In genomic region chr3:192915306-192915705, GRCh38 we compare ENCODE assay signal across 8 cellular contexts. TPM values are rescaled to one million over a fixed set of nuclear protein-coding genes. Genes with fewer than 3 reads are reported as not detected.
DNase-seq lines count a peak whose midpoint lies in the region; ATAC-seq and TF ChIP-seq lines count a peak whose summit lies in the region.

No MANE protein-coding gene starts in this region.

- intact Hi-C loops in Panc1 (cut with micrococcal nuclease; ENCODE audit: unreplicated experiment): loop anchor here (5.0 kb wide), 1 partner anchor 127 kb away; no protein-coding TSS in a partner anchor
- intact Hi-C loops in transverse colon (cut with DNase I; ENCODE audit: low total_unique reads): no loop called here
- intact Hi-C loops in aorta (cut with DNase I): loop anchor here in 1 of 2 donors (5.0 kb wide), 2 partner anchors 78 to 98 kb away; no protein-coding TSS in a partner anchor

- POLR2A ChIA-PET in Panc1 (lab: Charles Lee): interaction anchor here (0.6 kb wide), 2 partner anchors 120 to 525 kb away, joined by 4 to 13 read pairs; no protein-coding TSS in a partner anchor

- no peak for TF ChIP-seq POLR2A in transverse colon (IDR thresholded peaks at IDR 0.05)

- DNase-seq in activated T-cell treated with anti-CD3 and anti-CD28 coated beads, Interleukin-2, amount 50 U/mL, for 24 hours: no peak
- DNase-seq in activated T-cell treated with anti-CD3 and anti-CD28 coated beads, Interleukin-2, amount 50 U/mL, for 1 hour: no peak
- DNase-seq in Panc1 (ENCODE audit: low read depth, low spot score) (no peak), fibroblast of villous mesenchyme (ENCODE audit: low read depth) (peak; percentile 60), transverse colon (no peak), aorta (no peak), HuH-7.5 (ENCODE audit: low spot score) (no peak)

- TF ChIP-seq CTCF in Panc1 (IDR thresholded peaks at IDR 0.05): peak; percentile 79
- peak; percentile 28 for TF ChIP-seq CTCF in fibroblast of villous mesenchyme (IDR thresholded peaks at IDR 0.05; ENCODE audit: insufficient read depth, low read depth, low read length)
- TF ChIP-seq CTCF in transverse colon (IDR thresholded peaks at IDR 0.05): no peak

- peaks cover 33% of the 10 kb centered on the region for H3K4me1 Mint-ChIP-seq in activated T-cell treated with anti-CD3 and anti-CD28 coated beads, Interleukin-2, amount 50 U/mL, for 24 hours (ENCODE audit: low read depth)

- no peak overlapping the region for H3K27ac Mint-ChIP-seq in activated T-cell treated with anti-CD3 and anti-CD28 coated beads, Interleukin-2, amount 50 U/mL, for 24 hours

- 47% methylated on average over 3 of the region's 3 CpGs; no CpG with 5 or more reads in 1 of the 2 donors for WGBS in transverse colon (ENCODE audit: low coverage in 1 of 2), 2 donors
- WGBS in aorta, 2 donors: 36 to 49% methylated on average over 3 of the region's 3 CpGs

- H3K4me1 ChIP-seq in Panc1 (ENCODE audit: control insufficient read depth, insufficient read depth, low read length) (peaks cover 22% of the 10 kb centered on the region), transverse colon (peaks cover 0 to 24% (median 9%) of the 10 kb centered on the region in 4 donors), aorta (ENCODE audit: control insufficient read depth in 1 of 2, insufficient read depth in 2 of 2, low read length in 2 of 2) (peaks cover 4 to 5% of the 10 kb centered on the region in 2 donors)

- ATAC-seq in HG03159 (IDR thresholded peaks at IDR 0.05; ENCODE audit: unreplicated experiment): peak; percentile 35
- 0 out of 2 replicates have a peak, but pooled peaks have one; percentile 31 for ATAC-seq in Panc1
- ATAC-seq in aorta (ENCODE audit: low FRiP score): no peak

- CTCF ChIA-PET in Panc1 (lab: Charles Lee): interaction anchor here (0.6 to 2.1 kb wide), 4 partner anchors 27 to 102 kb away, joined by 3 to 15 read pairs (median 10); no protein-coding TSS in a partner anchor

- TSS peak; percentile 56 for BruUV-seq in Panc1 (replicated peaks; lab: Mats Ljungman, UMichigan)

- peaks cover 66% of the 10 kb centered on the region for H3K27me3 Mint-ChIP-seq in activated T-cell treated with anti-CD3 and anti-CD28 coated beads, Interleukin-2, amount 50 U/mL, for 24 hours

- no peak overlapping the region for H3K27ac ChIP-seq in Panc1 (ENCODE audit: low read length)
- no peak overlapping the region for H3K27ac ChIP-seq in transverse colon
- H3K27ac ChIP-seq in aorta (ENCODE audit: low read depth in 1 of 2, low read length in 2 of 2): no peak overlapping the region

- H3K36me3 ChIP-seq in Panc1 (ENCODE audit: control insufficient read depth, insufficient read depth, low read length) (no peaks in the 10 kb centered on the region; the same call in 1 of the 2 replicates), transverse colon (no peaks in the 10 kb centered on the region), aorta (ENCODE audit: control insufficient read depth in 1 of 2, insufficient read depth in 2 of 2, low read length in 1 of 2) (no peaks in the 10 kb centered on the region)

- TF ChIP-seq EP300 in transverse colon (IDR thresholded peaks at IDR 0.05; ENCODE audit: low read depth): no peak

- no peaks in the 10 kb centered on the region for H3K9me3 Mint-ChIP-seq in activated T-cell treated with anti-CD3 and anti-CD28 coated beads, Interleukin-2, amount 50 U/mL, for 24 hours

- H3K27me3 ChIP-seq in Panc1 (ENCODE audit: control insufficient read depth, insufficient read depth, low read length) (no peaks in the 10 kb centered on the region), transverse colon (peaks cover 13% of the 10 kb centered on the region), aorta (ENCODE audit: control insufficient read depth in 1 of 2, insufficient read depth in 2 of 2, low read length in 1 of 2) (no peaks in the 10 kb centered on the region)

- H3K4me3 ChIP-seq in Panc1 (ENCODE audit: low read depth in 2 of 2, low read length in 2 of 2): no peak overlapping the region
- no peak overlapping the region for H3K4me3 ChIP-seq in fibroblast of villous mesenchyme (ENCODE audit: low read depth, low read length)
- no peak overlapping the region for H3K4me3 ChIP-seq in transverse colon
- no peak overlapping the region for H3K4me3 ChIP-seq in aorta (ENCODE audit: low read length in 2 of 2)

- H3K9me3 ChIP-seq in Panc1 (ENCODE audit: control insufficient read depth, insufficient read depth, low read depth, low read length) (no peaks in the 10 kb centered on the region), transverse colon (no peaks in the 10 kb centered on the region), aorta (ENCODE audit: control insufficient read depth, low read length) (no peaks in the 10 kb centered on the region)

- peaks cover 6% of the 10 kb centered on the region for H3K36me3 Mint-ChIP-seq in activated T-cell treated with anti-CD3 and anti-CD28 coated beads, Interleukin-2, amount 50 U/mL, for 24 hours (ENCODE audit: low read depth)

- H3K4me3 Mint-ChIP-seq in activated T-cell treated with anti-CD3 and anti-CD28 coated beads, Interleukin-2, amount 50 U/mL, for 24 hours: peak overlapping the region; percentile 49

- in situ Hi-C loops in Panc1 (cut with HindIII; ENCODE audit: low pct_unique_long_range_greater_than_20kb, low sequenced_read_pairs) (no loop called here), transverse colon (cut with MboI; ENCODE audit: low pct_ligation_motif_present in 1 of 4, low pct_unique_long_range_greater_than_20kb in 1 of 4, low sequenced_read_pairs in 3 of 4) (no loop called here)

RNA-seq across cellular contexts. Expression of gene MB21D2, which starts 2.4 kb away (rescaled TPM):
- 7.8 TPM for total RNA-seq in Panc1 (2021; ENCODE audit: unreplicated experiment)
- polyA plus RNA-seq in Panc1 (2012; ENCODE audit: insufficient read length): 3.6 TPM
- 21.6 and 25.0 TPM in 2 replicates for total RNA-seq in fibroblast of villous mesenchyme
- total RNA-seq in transverse colon: 1 to 10 TPM; 1.5 to 8.4 (median 4.2) TPM
- total RNA-seq in aorta: 1 to 10 TPM; 3.9 to 4.5 TPM
- 1 to 10 TPM; 3.3 to 5.3 TPM for polyA plus RNA-seq in aorta

Comparison
In these comparisons a context has a peak if more than half of its experiments do, and no peak if none do; other contexts are left out.
1. CTCF ChIP-seq: peak in Panc1 (single experiment) and fibroblast of villous mesenchyme (single experiment); none in transverse colon (0 of 5).